In the genomic region with DNA sequence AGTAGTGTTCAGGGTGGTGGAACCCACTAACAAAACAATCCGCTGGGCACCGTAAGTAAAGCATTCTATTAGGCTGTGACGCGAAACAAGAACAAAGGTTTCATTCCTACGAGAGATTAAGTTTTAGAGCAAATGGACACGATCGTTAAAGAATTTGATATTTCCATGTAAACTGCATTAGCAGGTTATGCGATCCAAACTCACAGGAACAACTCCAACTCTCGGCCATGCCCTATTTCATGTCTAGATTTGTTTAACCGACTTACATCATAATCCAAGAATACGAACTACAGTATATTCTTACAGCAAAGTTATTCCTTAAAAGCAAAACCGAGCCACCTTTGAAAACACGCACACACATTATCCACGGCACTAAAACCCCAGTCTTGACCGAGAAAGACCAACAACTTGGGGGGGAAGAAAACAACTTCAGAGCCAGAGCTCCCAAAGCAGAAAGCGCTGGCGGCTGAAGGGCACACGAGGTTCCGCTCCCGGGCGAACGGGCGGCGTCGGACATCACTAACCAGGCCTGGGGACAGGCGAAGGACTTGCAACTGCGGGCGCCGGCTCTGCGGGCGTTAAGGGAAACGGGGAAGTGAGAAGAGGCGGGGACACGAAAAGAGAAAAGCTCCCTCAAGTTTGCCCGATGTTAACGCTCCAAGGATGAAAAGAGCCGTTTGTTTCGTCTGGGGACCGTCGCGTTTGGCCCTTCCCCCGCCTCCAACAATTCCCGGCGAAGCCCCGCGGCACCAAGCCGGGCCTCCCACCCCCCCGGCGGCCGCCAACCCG, we compare ENCODE assay signal across 8 cellular contexts. TPM values are rescaled to one million over a fixed set of nuclear protein-coding genes. Genes with fewer than 3 reads are reported as not detected.
A peak's percentile ranks its signal among the peaks of the same experiment; 100 is the strongest.
DNase-seq lines count a peak whose midpoint lies in the region; ATAC-seq and TF ChIP-seq lines count a peak whose summit lies in the region.

No MANE protein-coding gene starts in this region.

- H3K27ac ChIP-seq in HL-60 (replicated peaks) (peak overlapping the region; percentile 71), Peyer's patch (peak overlapping the region; percentile 93 to 97 (median 95)), gastrocnemius medialis (peak overlapping the region; percentile 99 to 100 (median 99))

- H3K4me3 ChIP-seq in HL-60 (replicated peaks; ENCODE audit: insufficient read depth, low read length) (peak overlapping the region; percentile 86), Peyer's patch (peak overlapping the region; percentile 67 to 96 (median 84)), gastrocnemius medialis (peak overlapping the region; percentile 74 to 92 (median 77))

- intact Hi-C loops in gastrocnemius medialis (cut with DNase I; ENCODE audit: low total_unique reads) = loop anchor here (2.0 to 10.0 kb wide), 9 partner anchors 136 to 1299 kb away; partner anchors contain the start of genes ARID4B, GGPS1, HEATR1 and IRF2BP2

- H3K27me3 ChIP-seq in HL-60 (ENCODE audit: insufficient read depth, poor library complexity, severe bottlenecking) = no peaks in the 10 kb centered on the region
- H3K27me3 ChIP-seq in Peyer's patch = no peaks in the 10 kb centered on the region
- H3K27me3 ChIP-seq in gastrocnemius medialis = no peaks in the 10 kb centered on the region

- H3K9me3 ChIP-seq in Peyer's patch (no peaks in the 10 kb centered on the region), gastrocnemius medialis (no peaks in the 10 kb centered on the region)

- H3K4me1 ChIP-seq in Peyer's patch = peaks cover 0 to 14% (median 0%) of the 10 kb centered on the region in 4 donors
- peaks cover 37 to 44% of the 10 kb centered on the region in 2 donors for H3K4me1 ChIP-seq in gastrocnemius medialis

- TF ChIP-seq CTCF in HL-60 (IDR thresholded peaks at IDR 0.05; ENCODE audit: insufficient read depth, low read length) = no peak
- TF ChIP-seq CTCF in Peyer's patch (IDR thresholded peaks at IDR 0.05) = no peak
- TF ChIP-seq CTCF in gastrocnemius medialis (IDR thresholded peaks at IDR 0.05 in 4 of 5, conservative IDR thresholded peaks at IDR 0.05 in 1 of 5) = no peak

- ATAC-seq in GM19395 (IDR thresholded peaks at IDR 0.05; ENCODE audit: unreplicated experiment) (peak; percentile 15), gastrocnemius medialis (peak; percentile 23 to 25)

- TF ChIP-seq POLR2A in Peyer's patch (IDR thresholded peaks at IDR 0.05) (no peak), gastrocnemius medialis (IDR thresholded peaks at IDR 0.05) (no peak)

- in situ Hi-C loops in Caki2 (cut with HindIII; ENCODE audit: low pct_unique_long_range_greater_than_20kb, low sequenced_read_pairs) = no loop called here
- in situ Hi-C loops in gastrocnemius medialis (cut with MboI; ENCODE audit: low sequenced_read_pairs in 4 of 4) = loop anchor here in 1 of 4 donors (25.0 kb wide), 2 partner anchors 259 to 459 kb away; no protein-coding TSS in a partner anchor

- H3K36me3 ChIP-seq in Peyer's patch = no peaks in the 10 kb centered on the region
- no peaks in the 10 kb centered on the region for H3K36me3 ChIP-seq in gastrocnemius medialis

- DNase-seq in Caki2 (ENCODE audit: low read depth) = peak; percentile 58
- DNase-seq in HL-60 (ENCODE audit: low read depth in 1 of 2, low spot score in 1 of 2) = peak; percentile 38 to 76
- DNase-seq in Peyer's patch = peak; percentile 57 to 81 (median 70)
- peak; percentile 22 for DNase-seq in brain pericyte (ENCODE audit: low read depth, low spot score)
- peak; percentile 41 for DNase-seq in iPS-NIHi11 (ENCODE audit: low spot score)
- DNase-seq in gastrocnemius medialis = peak; percentile 35 to 52
- DNase-seq in middle frontal gyrus (ENCODE audit: extremely low spot score, low spot score) = no peak

RNA-seq across cellular contexts. Expression of gene B3GALNT2, which starts 0.7 kb away (rescaled TPM):
- total RNA-seq in Caki2 (2014; rRNA removed; shearing (Covaris generic); ENCODE audit: low replicate concordance) = 11.1 and 13.7 TPM in 2 replicates
- total RNA-seq in Peyer's patch (10 to 100 TPM; 13.2 to 53.1 (median 32.7) TPM), gastrocnemius medialis (10 to 100 TPM; 28.8 to 35.3 (median 32.4) TPM)
